In the genomic region with DNA sequence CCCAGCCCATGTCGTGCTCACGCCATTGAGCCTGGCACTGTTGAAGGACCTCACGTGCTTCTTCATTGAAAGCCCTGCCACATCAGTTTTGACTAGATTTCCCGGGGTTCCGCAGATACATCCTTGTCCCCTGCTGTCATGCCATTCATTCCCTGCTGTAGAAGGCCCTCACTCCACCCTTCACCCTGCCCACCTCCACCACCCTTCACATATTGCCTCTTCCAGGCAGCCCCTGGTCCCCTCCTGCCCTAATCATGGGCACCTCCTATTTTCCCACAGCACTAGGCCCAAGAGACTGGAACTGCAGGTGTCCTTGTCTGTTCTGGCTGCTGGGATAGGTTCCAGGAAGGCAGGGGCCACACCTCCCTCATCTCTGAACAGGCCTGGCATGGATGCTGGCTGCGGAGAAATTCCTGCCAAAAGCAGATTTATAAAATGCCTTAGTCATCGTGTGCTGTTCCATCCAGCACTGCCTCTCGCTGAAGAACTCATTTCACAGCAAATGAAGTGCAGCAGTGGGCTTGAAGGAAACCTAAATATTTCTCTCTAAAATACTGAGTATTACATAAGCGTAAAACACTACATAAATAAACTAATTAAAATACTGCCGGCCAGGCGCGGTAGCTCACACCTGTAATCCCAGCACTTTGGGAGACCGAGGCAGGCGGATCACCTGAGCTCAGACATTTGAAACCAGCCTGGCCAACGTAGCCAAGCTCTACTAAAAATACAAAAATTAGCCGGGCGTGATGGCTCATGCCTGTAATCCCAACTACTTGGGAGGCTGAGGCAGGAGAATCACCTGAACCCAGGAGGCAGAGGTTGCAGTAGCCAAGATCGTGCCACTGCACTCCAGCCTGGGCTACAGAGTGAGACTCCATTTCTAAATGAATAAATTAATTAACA, we compare ENCODE assay signal across 9 cellular contexts. TPM values are rescaled to one million over a fixed set of nuclear protein-coding genes. Genes with fewer than 3 reads are reported as not detected.
A peak's percentile ranks its signal among the peaks of the same experiment; 100 is the strongest.
DNase-seq lines count a peak whose midpoint lies in the region; ATAC-seq and TF ChIP-seq lines count a peak whose summit lies in the region.
"Had no signal": no experiment of that assay in that cellular context is flagged by ENCODE, and none has a peak within 500 bp of the region (broad histone marks: within the 10 kb centered on the region; RNA-seq: fewer than 3 reads in every experiment).

No MANE protein-coding gene starts in this region.

- H3K27me3 ChIP-seq in body of pancreas (no peaks in the 10 kb centered on the region), transverse colon (no peaks in the 10 kb centered on the region), Karpas-422 (ENCODE audit: low read length) (no peaks in the 10 kb centered on the region)

- no peaks in the 10 kb centered on the region for H3K36me3 ChIP-seq in body of pancreas (replicated peaks in 1 of 2; ENCODE audit: insufficient read depth in 1 of 2, low read depth in 2 of 2)
- no peaks in the 10 kb centered on the region for H3K36me3 ChIP-seq in transverse colon
- H3K36me3 ChIP-seq in Karpas-422 (ENCODE audit: insufficient read depth, low read length) = no peaks in the 10 kb centered on the region

- H3K4me1 ChIP-seq in body of pancreas (peaks cover 11% of the 10 kb centered on the region), transverse colon (peaks cover 12 to 35% (median 27%) of the 10 kb centered on the region in 4 donors), Karpas-422 (ENCODE audit: low read length) (no peaks in the 10 kb centered on the region)

- H3K9me3 ChIP-seq in body of pancreas (no peaks in the 10 kb centered on the region), transverse colon (no peaks in the 10 kb centered on the region), Karpas-422 (ENCODE audit: low read length) (no peaks in the 10 kb centered on the region)

- TF ChIP-seq POLR2A in body of pancreas (IDR thresholded peaks at IDR 0.05) (no peak), transverse colon (IDR thresholded peaks at IDR 0.05) (no peak)

- WGBS in body of pancreas, 2 donors = 43 to 63% methylated on average over 18 of the region's 18 CpGs
- WGBS in transverse colon (ENCODE audit: low coverage in 1 of 2), 2 donors = 32 to 56% methylated on average over 8 to 18 of the region's 18 CpGs

- intact Hi-C loops in body of pancreas (cut with DNase I) (no loop called here), transverse colon (cut with DNase I; ENCODE audit: low total_unique reads) (no loop called here)

- H3K9me2 ChIP-seq in Karpas-422 (replicated peaks; ENCODE audit: insufficient read depth, low read length) = no peaks in the 10 kb centered on the region

- H2AFZ ChIP-seq in Karpas-422 (ENCODE audit: low read length) = no peak overlapping the region

- DNase-seq in LHCN-M2 (ENCODE audit: low read depth) (peak; percentile 78), body of pancreas (peak; percentile 81 to 88 (median 86)), inferior parietal cortex (ENCODE audit: extremely low spot score) (peak; percentile 73), transverse colon (peak; percentile 71), ecto neural progenitor cell (ENCODE audit: low spot score) (no peak), Karpas-422 (no peak)
- DNase-seq: activated T-cell treated with anti-CD3 and anti-CD28 coated beads, Interleukin-2, amount 50 U/mL, for 24 hours; RPMI8226 had no signal

- in situ Hi-C loops in transverse colon (cut with MboI; ENCODE audit: low pct_ligation_motif_present in 1 of 4, low pct_unique_long_range_greater_than_20kb in 1 of 4, low sequenced_read_pairs in 3 of 4) = no loop called here

- ATAC-seq in body of pancreas = peak; percentile 94
- ATAC-seq in HG03196 (IDR thresholded peaks at IDR 0.05; ENCODE audit: unreplicated experiment) = no peak

- TF ChIP-seq EP300 in transverse colon (IDR thresholded peaks at IDR 0.05; ENCODE audit: low read depth) = no peak

- H3K9ac ChIP-seq in Karpas-422 (ENCODE audit: low read length) = no peak overlapping the region

- peak overlapping the region in 3 of 4 donors; percentile 20 to 57 (median 51) for H3K27ac ChIP-seq in body of pancreas
- peak overlapping the region; percentile 31 to 58 (median 52) for H3K27ac ChIP-seq in transverse colon
- no peak overlapping the region for H3K27ac ChIP-seq in Karpas-422 (ENCODE audit: low read length)

- TF ChIP-seq CTCF in body of pancreas (IDR thresholded peaks at IDR 0.05) (no peak), transverse colon (IDR thresholded peaks at IDR 0.05) (no peak)

- no peaks in the 10 kb centered on the region for H4K20me1 ChIP-seq in Karpas-422 (ENCODE audit: insufficient read depth, low read depth, low read length)

- H3K4me2 ChIP-seq in Karpas-422 (ENCODE audit: low read depth, low read length, poor library complexity, severe bottlenecking) = no peak overlapping the region

- no peaks in the 10 kb centered on the region for H3K79me2 ChIP-seq in Karpas-422 (ENCODE audit: low read length)

- H3K4me3 ChIP-seq in body of pancreas (no peak overlapping the region), transverse colon (no peak overlapping the region), Karpas-422 (ENCODE audit: low read length) (no peak overlapping the region)

RNA-seq across cellular contexts. Expression of a gene that starts 38.4 kb away (rescaled TPM):
- 61.4 and 61.8 TPM in 2 replicates for total RNA-seq in LHCN-M2 (2014; rRNA removed)
- polyA plus RNA-seq in LHCN-M2 (2012) = 109 TPM
- total RNA-seq in body of pancreas = 10 to 100 TPM; 12.2 to 17.4 TPM
- 1,000 to 10,000 TPM in 1 of 4 donors, 10 to 100 TPM in 3; 46.0 to 2,324 (median 55.7) TPM for total RNA-seq in transverse colon
- total RNA-seq in Karpas-422 (2014; rRNA removed; shearing (Covaris generic); ENCODE audit: low replicate concordance) = 53.0 and 58.2 TPM in 2 replicates

RNA-seq across cellular contexts. Expression of a gene that starts 38.6 kb away (rescaled TPM):
- 5.0 and 5.1 TPM in 2 replicates for total RNA-seq in LHCN-M2 (2014; rRNA removed)
- polyA plus RNA-seq in LHCN-M2 (2012) = 1.6 TPM
- 1 to 10 TPM; 3.6 to 4.2 TPM for total RNA-seq in body of pancreas
- 10 to 100 TPM in 2 of 4 donors, 1 to 10 TPM in 2; 4.6 to 23.1 (median 11.9) TPM for total RNA-seq in transverse colon
- total RNA-seq in Karpas-422 (2014; rRNA removed; shearing (Covaris generic); ENCODE audit: low replicate concordance) = 14.9 and 20.6 TPM in 2 replicates

RNA-seq across cellular contexts. Expression of a gene that starts 44.5 kb away (rescaled TPM):
- total RNA-seq in LHCN-M2 (2014; rRNA removed) (0.19 and 0.52 TPM in 2 replicates), body of pancreas (1 to 10 TPM; 4.0 to 4.4 TPM), transverse colon (1 to 10 TPM in 3 of 4 donors, not detected in 1; 1.6 to 6.1 (median 3.7) TPM)
- 0.78 TPM for polyA plus RNA-seq in LHCN-M2 (2012)
- total RNA-seq in Karpas-422 (2014; rRNA removed; shearing (Covaris generic); ENCODE audit: low replicate concordance) = not detected in 2 replicates

RNA-seq across cellular contexts. Expression of a gene that starts 49.4 kb away (rescaled TPM):
- total RNA-seq in LHCN-M2 (2014; rRNA removed) = 0.83 and 5.5 TPM in 2 replicates
- polyA plus RNA-seq in LHCN-M2 (2012) = 0.52 TPM
- not detected for total RNA-seq in body of pancreas
- not detected for total RNA-seq in transverse colon
- not detected in 2 replicates for total RNA-seq in Karpas-422 (2014; rRNA removed; shearing (Covaris generic); ENCODE audit: low replicate concordance)

Comparison
In these comparisons a context has a peak if more than half of its experiments do, and no peak if none do; other contexts are left out.
1. DNase-seq: peak in LHCN-M2 (single experiment), body of pancreas (4 of 4), inferior parietal cortex (single experiment) and transverse colon (single experiment); none in ecto neural progenitor cell (single experiment) and Karpas-422 (single experiment).